Comparison of ENCODE assay signal across 8 cellular contexts in genomic region chr10:110872145-110872983, GRCh38. TPM values are rescaled to one million over a fixed set of nuclear protein-coding genes. Genes with fewer than 3 reads are reported as not detected.
DNase-seq lines count a peak whose midpoint lies in the region; ATAC-seq, FAIRE-seq and TF ChIP-seq lines count a peak whose summit lies in the region.

No MANE protein-coding gene starts in this region.

- no peak for FAIRE-seq in HTR-8/SVneo (lab: Jason Lieb, UNC)

- H3K4me1 ChIP-seq in Peyer's patch = peaks cover 0 to 28% (median 23%) of the 10 kb centered on the region in 4 donors

- peak overlapping the region; percentile 99 for H3K27ac ChIP-seq in CD4-positive, alpha-beta T cell (ENCODE audit: low read depth, low read length)
- H3K27ac ChIP-seq in Peyer's patch = peak overlapping the region; percentile 96 to 99 (median 98)

- no peaks in the 10 kb centered on the region for H3K9me3 Mint-ChIP-seq in CD4-positive, alpha-beta T cell
- H3K9me3 Mint-ChIP-seq in activated T-cell treated with anti-CD3 and anti-CD28 coated beads, Interleukin-2, amount 50 U/mL, for 72 hours = no peaks in the 10 kb centered on the region
- no peaks in the 10 kb centered on the region for H3K9me3 Mint-ChIP-seq in naive B cell

- H3K36me3 Mint-ChIP-seq in CD4-positive, alpha-beta T cell (ENCODE audit: low read depth) = peaks cover 49% of the 10 kb centered on the region
- H3K36me3 Mint-ChIP-seq in activated T-cell treated with anti-CD3 and anti-CD28 coated beads, Interleukin-2, amount 50 U/mL, for 72 hours (ENCODE audit: insufficient read depth in 2 of 2) = peaks cover 7 to 25% of the 10 kb centered on the region in 2 donors
- H3K36me3 Mint-ChIP-seq in naive B cell = peaks cover 0 to 8% of the 10 kb centered on the region in 2 donors

- peak; percentile 30 for TF ChIP-seq CTCF in CD4-positive, alpha-beta T cell (IDR thresholded peaks at IDR 0.05)
- TF ChIP-seq CTCF in Peyer's patch (IDR thresholded peaks at IDR 0.05) = peak in 2 of 6 experiments; percentile 3 to 11

- CTCF ChIA-PET in CD4-positive, alpha-beta T cell (lab: Charles Lee) = interaction anchor here (0.7 to 2.5 kb wide), 18 partner anchors 8 to 200 kb away, joined by 3 to 14 read pairs (median 4); no protein-coding TSS in a partner anchor

- peak; percentile 70 for ATAC-seq in CD4-positive, alpha-beta T cell (ENCODE audit: poor library complexity)
- peak; percentile 5 for ATAC-seq in GM19468 (IDR thresholded peaks at IDR 0.05; ENCODE audit: extremely low read depth, unreplicated experiment)
- ATAC-seq in activated T-cell treated with anti-CD3 and anti-CD28 coated beads, Interleukin-2, amount 50 U/mL, for 72 hours (replicated peaks in 1 of 2) = peak; percentile 78 to 80
- peak; percentile 67 to 68 for ATAC-seq in naive B cell (ENCODE audit: low read depth in 2 of 2)

- peaks cover 0 to 17% (median 0%) of the 10 kb centered on the region in 3 donors for H3K36me3 ChIP-seq in Peyer's patch

- TF ChIP-seq POLR2A in Peyer's patch (IDR thresholded peaks at IDR 0.05) = no peak

- peak overlapping the region; percentile 99 for H3K4me3 Mint-ChIP-seq in CD4-positive, alpha-beta T cell
- H3K4me3 Mint-ChIP-seq in activated T-cell treated with anti-CD3 and anti-CD28 coated beads, Interleukin-2, amount 50 U/mL, for 72 hours = peak overlapping the region; percentile 94 to 99
- H3K4me3 Mint-ChIP-seq in naive B cell = peak overlapping the region; percentile 86 to 99 (median 96)

- H3K4me1 Mint-ChIP-seq in CD4-positive, alpha-beta T cell (ENCODE audit: low read depth) = peaks cover 82% of the 10 kb centered on the region
- H3K4me1 Mint-ChIP-seq in activated T-cell treated with anti-CD3 and anti-CD28 coated beads, Interleukin-2, amount 50 U/mL, for 72 hours (ENCODE audit: low read depth) = peaks cover 64% of the 10 kb centered on the region
- peaks cover 41 to 66% (median 54%) of the 10 kb centered on the region in 3 donors for H3K4me1 Mint-ChIP-seq in naive B cell

- POLR2A ChIA-PET in CD4-positive, alpha-beta T cell (lab: Charles Lee) = interaction anchor here (0.6 to 3.4 kb wide), 23 partner anchors 8 to 374 kb away, joined by 3 to 102 read pairs (median 4); partner anchors contain the start of genes BBIP1, DUSP5 and SHOC2

- peak overlapping the region; percentile 74 to 98 (median 82) for H3K4me3 ChIP-seq in Peyer's patch

- peak; percentile 66 to 94 (median 78) for DNase-seq in CD4-positive, alpha-beta T cell
- peak; percentile 30 for DNase-seq in HTR-8/SVneo (ENCODE audit: insufficient read length, low spot score)
- peak; percentile 76 to 86 (median 82) for DNase-seq in Peyer's patch
- peak; percentile 76 to 79 for DNase-seq in activated T-cell treated with anti-CD3 and anti-CD28 coated beads, Interleukin-2, amount 50 U/mL, for 72 hours
- peak; percentile 75 for DNase-seq in fibroblast of gingiva (ENCODE audit: low read depth)
- peak; percentile 74 for DNase-seq in naive B cell
- peak; percentile 76 for DNase-seq in stimulated activated naive CD4-positive, alpha-beta T cell treated with Interleukin-2 at 50 U/mL for 16 hours (lab: John Stamatoyannopoulos, UW)

- no peaks in the 10 kb centered on the region for H3K27me3 Mint-ChIP-seq in CD4-positive, alpha-beta T cell
- no peaks in the 10 kb centered on the region for H3K27me3 Mint-ChIP-seq in activated T-cell treated with anti-CD3 and anti-CD28 coated beads, Interleukin-2, amount 50 U/mL, for 72 hours (ENCODE audit: low read depth)
- no peaks in the 10 kb centered on the region for H3K27me3 Mint-ChIP-seq in naive B cell

- peak overlapping the region; percentile 96 for H3K27ac Mint-ChIP-seq in CD4-positive, alpha-beta T cell
- peak overlapping the region; percentile 92 for H3K27ac Mint-ChIP-seq in activated T-cell treated with anti-CD3 and anti-CD28 coated beads, Interleukin-2, amount 50 U/mL, for 72 hours
- peak overlapping the region; percentile 96 to 99 (median 97) for H3K27ac Mint-ChIP-seq in naive B cell

- H3K9me3 ChIP-seq in CD4-positive, alpha-beta T cell (ENCODE audit: control insufficient read depth, low read length) = no peaks in the 10 kb centered on the region
- H3K9me3 ChIP-seq in Peyer's patch = no peaks in the 10 kb centered on the region

- no peaks in the 10 kb centered on the region for H3K27me3 ChIP-seq in CD4-positive, alpha-beta T cell (ENCODE audit: control insufficient read depth, insufficient read depth, low read length)
- H3K27me3 ChIP-seq in Peyer's patch = no peaks in the 10 kb centered on the region

- intact Hi-C loops in CD4-positive, alpha-beta T cell (cut with DNase I, micrococcal nuclease) = loop anchor here (1.0 to 5.0 kb wide), 12 partner anchors 8 to 126 kb away; partner anchors contain the start of genes BBIP1 (in 2 of the 2) and SHOC2 (in 2 of the 2)

RNA-seq across cellular contexts. Expression of gene PDCD4, which starts 0.6 kb away (rescaled TPM):
- 100 to 1,000 TPM; 352 to 358 TPM for total RNA-seq in CD4-positive, alpha-beta T cell
- 100 to 1,000 TPM; 301 to 538 (median 330) TPM for total RNA-seq in Peyer's patch
- 100 to 1,000 TPM; 340 to 386 TPM for total RNA-seq in activated T-cell treated with anti-CD3 and anti-CD28 coated beads, Interleukin-2, amount 50 U/mL, for 72 hours
- polyA plus RNA-seq in naive B cell (ENCODE audit: low read depth in 6 of 6) = 100 to 1,000 TPM; 197 to 439 (median 323) TPM

RNA-seq across cellular contexts. Expression of gene BBIP1, which starts 46.6 kb away (rescaled TPM):
- 10 to 100 TPM; 17.1 to 21.9 TPM for total RNA-seq in CD4-positive, alpha-beta T cell
- total RNA-seq in Peyer's patch = 10 to 100 TPM in 3 of 4 donors, 1 to 10 TPM in 1; 9.8 to 32.2 (median 14.5) TPM
- total RNA-seq in activated T-cell treated with anti-CD3 and anti-CD28 coated beads, Interleukin-2, amount 50 U/mL, for 72 hours = 10 to 100 TPM; 25.7 to 34.5 TPM
- polyA plus RNA-seq in naive B cell (ENCODE audit: low read depth in 6 of 6) = 10 to 100 TPM; 10.6 to 22.4 (median 18.2) TPM

RNA-seq across cellular contexts. Expression of gene SHOC2, which starts 47.0 kb away (rescaled TPM):
- 10 to 100 TPM; 65.9 to 66.9 TPM for total RNA-seq in CD4-positive, alpha-beta T cell
- 100 to 1,000 TPM in 1 of 4 donors, 10 to 100 TPM in 3; 38.6 to 124 (median 68.2) TPM for total RNA-seq in Peyer's patch
- total RNA-seq in activated T-cell treated with anti-CD3 and anti-CD28 coated beads, Interleukin-2, amount 50 U/mL, for 72 hours = 10 to 100 TPM; 66.1 to 71.3 TPM
- 100 to 1,000 TPM in 5 of 6 donors, 10 to 100 TPM in 1; 92.5 to 139 (median 123) TPM for polyA plus RNA-seq in naive B cell (ENCODE audit: low read depth in 6 of 6)

Comparison
In these comparisons a context has a peak if more than half of its experiments do, and no peak if none do; other contexts are left out.
1. Peak in every context shown above with its lines: DNase-seq, ATAC-seq, H3K4me3 ChIP-seq and H3K27ac ChIP-seq.
2. ATAC-seq: peak in every context shown above with its lines; median percentile 79 in activated T-cell treated with anti-CD3 and anti-CD28 coated beads, Interleukin-2, amount 50 U/mL, for 72 hours; 70 in CD4-positive, alpha-beta T cell; 68 in naive B cell; 5 in GM19468.
3. DNase-seq: peak in every context shown above with its lines; median percentile 82 in Peyer's patch; 78 in CD4-positive, alpha-beta T cell; 78 in activated T-cell treated with anti-CD3 and anti-CD28 coated beads, Interleukin-2, amount 50 U/mL, for 72 hours; 76 in stimulated activated naive CD4-positive, alpha-beta T cell treated with Interleukin-2 at 50 U/mL for 16 hours; 75 in fibroblast of gingiva; 74 in naive B cell; 30 in HTR-8/SVneo.